1 cellular context compared by ENCODE assay signal in the genomic region with DNA sequence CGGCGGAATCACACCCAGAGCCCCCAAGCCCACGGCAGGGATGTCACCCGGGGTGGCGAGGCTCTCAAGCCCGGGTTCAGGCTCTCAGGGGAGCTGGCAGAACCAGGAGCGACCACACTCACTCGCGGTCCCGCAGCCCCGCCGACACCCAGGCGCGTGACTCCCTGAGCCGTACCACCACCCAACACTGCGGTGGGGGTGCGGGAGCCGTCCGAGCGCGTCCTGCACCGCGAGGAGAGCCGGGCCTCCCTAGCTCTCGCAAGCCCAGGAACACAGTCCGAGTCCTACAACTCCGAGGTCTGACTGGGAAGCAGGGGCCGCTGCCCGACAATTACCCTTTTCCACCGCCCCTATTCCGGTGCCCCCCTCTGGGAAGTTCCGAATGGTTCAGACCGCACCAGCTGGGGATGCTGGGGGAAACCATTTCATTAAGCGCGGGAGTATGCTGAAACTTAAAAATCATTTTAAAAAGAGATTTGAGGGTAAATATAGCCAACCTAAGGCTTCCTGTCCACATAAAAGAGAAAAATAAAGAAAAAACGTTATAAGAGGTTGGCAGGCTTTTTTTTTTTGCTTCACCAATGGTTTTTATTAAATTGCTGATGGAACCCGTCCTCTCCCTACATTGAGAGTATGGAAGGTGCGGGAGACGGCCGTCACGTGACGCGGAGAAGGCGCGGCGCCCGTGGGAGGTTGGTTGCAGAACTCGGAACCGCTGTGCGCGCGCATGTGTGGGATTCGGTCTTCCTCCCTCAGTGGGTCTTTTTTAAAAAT.
TF ChIP-seq lines count a peak whose summit lies in the region.

FLCN (minus strand) TSS at position 143 of the 774 bp plus-strand sequence. CDS start 9,031 bp downstream, outside the sequence.

TF ChIP-seq in HepG2, 621 proteins besides CTCF, POLR2A, EP300 and RAD21 (continued from another document and continues in another):
- TF ChIP-seq PAXIP1 (CRISPR knock-in tag; conservative IDR thresholded peaks at IDR 0.05) = peak; percentile 26; the same call in 1 of the 2 replicates
- TF ChIP-seq, protein P1, sequence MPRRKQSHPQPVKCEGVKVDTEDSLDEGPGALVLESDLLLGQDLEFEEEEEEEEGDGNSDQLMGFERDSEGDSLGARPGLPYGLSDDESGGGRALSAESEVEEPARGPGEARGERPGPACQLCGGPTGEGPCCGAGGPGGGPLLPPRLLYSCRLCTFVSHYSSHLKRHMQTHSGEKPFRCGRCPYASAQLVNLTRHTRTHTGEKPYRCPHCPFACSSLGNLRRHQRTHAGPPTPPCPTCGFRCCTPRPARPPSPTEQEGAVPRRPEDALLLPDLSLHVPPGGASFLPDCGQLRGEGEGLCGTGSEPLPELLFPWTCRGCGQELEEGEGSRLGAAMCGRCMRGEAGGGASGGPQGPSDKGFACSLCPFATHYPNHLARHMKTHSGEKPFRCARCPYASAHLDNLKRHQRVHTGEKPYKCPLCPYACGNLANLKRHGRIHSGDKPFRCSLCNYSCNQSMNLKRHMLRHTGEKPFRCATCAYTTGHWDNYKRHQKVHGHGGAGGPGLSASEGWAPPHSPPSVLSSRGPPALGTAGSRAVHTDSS (CRISPR knock-in tag; conservative IDR thresholded peaks at IDR 0.05) = no peak
- TF ChIP-seq MAFK (conservative IDR thresholded peaks at IDR 0.05 in 1 of 2, IDR thresholded peaks at IDR 0.05 in 1 of 2; ENCODE audit: low read length in 2 of 2) = peak in 1 of 2 experiments; percentile 64; a peak in 2 of 4 replicates
- TF ChIP-seq ZNF317 (CRISPR knock-in tag; IDR thresholded peaks at IDR 0.05) = no peak
- no peak for TF ChIP-seq NCOA2 (CRISPR knock-in tag; IDR thresholded peaks at IDR 0.05)
- TF ChIP-seq ZBTB7A (CRISPR knock-in tag; IDR thresholded peaks at IDR 0.05) = no peak
- no peak for TF ChIP-seq BCLAF1 (IDR thresholded peaks at IDR 0.05)
- no peak for TF ChIP-seq SOX6 (IDR thresholded peaks at IDR 0.05)
- TF ChIP-seq SOX6 (CRISPR knock-in tag; IDR thresholded peaks at IDR 0.05) = no peak
- peak; percentile 60; the same call in 1 of the 2 replicates for TF ChIP-seq ZNF768 (CRISPR knock-in tag; IDR thresholded peaks at IDR 0.05)
- TF ChIP-seq NFIC (IDR thresholded peaks at IDR 0.05; ENCODE audit: low read length) = peak; percentile 80
- TF ChIP-seq, protein P2, sequence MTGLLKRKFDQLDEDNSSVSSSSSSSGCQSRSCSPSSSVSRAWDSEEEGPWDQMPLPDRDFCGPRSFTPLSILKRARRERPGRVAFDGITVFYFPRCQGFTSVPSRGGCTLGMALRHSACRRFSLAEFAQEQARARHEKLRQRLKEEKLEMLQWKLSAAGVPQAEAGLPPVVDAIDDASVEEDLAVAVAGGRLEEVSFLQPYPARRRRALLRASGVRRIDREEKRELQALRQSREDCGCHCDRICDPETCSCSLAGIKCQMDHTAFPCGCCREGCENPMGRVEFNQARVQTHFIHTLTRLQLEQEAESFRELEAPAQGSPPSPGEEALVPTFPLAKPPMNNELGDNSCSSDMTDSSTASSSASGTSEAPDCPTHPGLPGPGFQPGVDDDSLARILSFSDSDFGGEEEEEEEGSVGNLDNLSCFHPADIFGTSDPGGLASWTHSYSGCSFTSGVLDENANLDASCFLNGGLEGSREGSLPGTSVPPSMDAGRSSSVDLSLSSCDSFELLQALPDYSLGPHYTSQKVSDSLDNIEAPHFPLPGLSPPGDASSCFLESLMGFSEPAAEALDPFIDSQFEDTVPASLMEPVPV (CRISPR knock-in tag; IDR thresholded peaks at IDR 0.05) = peak; percentile 50; the same call in 1 of the 2 replicates
- TF ChIP-seq, protein P3, sequence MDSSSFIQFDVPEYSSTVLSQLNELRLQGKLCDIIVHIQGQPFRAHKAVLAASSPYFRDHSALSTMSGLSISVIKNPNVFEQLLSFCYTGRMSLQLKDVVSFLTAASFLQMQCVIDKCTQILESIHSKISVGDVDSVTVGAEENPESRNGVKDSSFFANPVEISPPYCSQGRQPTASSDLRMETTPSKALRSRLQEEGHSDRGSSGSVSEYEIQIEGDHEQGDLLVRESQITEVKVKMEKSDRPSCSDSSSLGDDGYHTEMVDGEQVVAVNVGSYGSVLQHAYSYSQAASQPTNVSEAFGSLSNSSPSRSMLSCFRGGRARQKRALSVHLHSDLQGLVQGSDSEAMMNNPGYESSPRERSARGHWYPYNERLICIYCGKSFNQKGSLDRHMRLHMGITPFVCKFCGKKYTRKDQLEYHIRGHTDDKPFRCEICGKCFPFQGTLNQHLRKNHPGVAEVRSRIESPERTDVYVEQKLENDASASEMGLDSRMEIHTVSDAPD (CRISPR knock-in tag; IDR thresholded peaks at IDR 0.05) = no peak
- TF ChIP-seq, protein P4, sequence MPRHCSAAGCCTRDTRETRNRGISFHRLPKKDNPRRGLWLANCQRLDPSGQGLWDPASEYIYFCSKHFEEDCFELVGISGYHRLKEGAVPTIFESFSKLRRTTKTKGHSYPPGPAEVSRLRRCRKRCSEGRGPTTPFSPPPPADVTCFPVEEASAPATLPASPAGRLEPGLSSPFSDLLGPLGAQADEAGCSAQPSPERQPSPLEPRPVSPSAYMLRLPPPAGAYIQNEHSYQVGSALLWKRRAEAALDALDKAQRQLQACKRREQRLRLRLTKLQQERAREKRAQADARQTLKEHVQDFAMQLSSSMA (CRISPR knock-in tag; IDR thresholded peaks at IDR 0.05) = no peak
- TF ChIP-seq EZH2 (conservative IDR thresholded peaks at IDR 0.05; ENCODE audit: low read depth, low read length) = no peak
- no peak for TF ChIP-seq SETDB1 (CRISPR knock-in tag; IDR thresholded peaks at IDR 0.05; ENCODE audit: borderline replicate concordance)
- no peak for TF ChIP-seq ZNF432 (CRISPR knock-in tag; IDR thresholded peaks at IDR 0.05; ENCODE audit: borderline replicate concordance)
- peak; percentile 15 for TF ChIP-seq PHF5A (CRISPR knock-in tag; IDR thresholded peaks at IDR 0.05; ENCODE audit: low read depth, unreplicated experiment)
- TF ChIP-seq ZNF207 (IDR thresholded peaks at IDR 0.05; ENCODE audit: borderline replicate concordance) = no peak
- peak; percentile 40; the same call in 1 of the 2 replicates for TF ChIP-seq ZNF83 (CRISPR knock-in tag; IDR thresholded peaks at IDR 0.05; ENCODE audit: borderline replicate concordance)
- TF ChIP-seq, protein P5, sequence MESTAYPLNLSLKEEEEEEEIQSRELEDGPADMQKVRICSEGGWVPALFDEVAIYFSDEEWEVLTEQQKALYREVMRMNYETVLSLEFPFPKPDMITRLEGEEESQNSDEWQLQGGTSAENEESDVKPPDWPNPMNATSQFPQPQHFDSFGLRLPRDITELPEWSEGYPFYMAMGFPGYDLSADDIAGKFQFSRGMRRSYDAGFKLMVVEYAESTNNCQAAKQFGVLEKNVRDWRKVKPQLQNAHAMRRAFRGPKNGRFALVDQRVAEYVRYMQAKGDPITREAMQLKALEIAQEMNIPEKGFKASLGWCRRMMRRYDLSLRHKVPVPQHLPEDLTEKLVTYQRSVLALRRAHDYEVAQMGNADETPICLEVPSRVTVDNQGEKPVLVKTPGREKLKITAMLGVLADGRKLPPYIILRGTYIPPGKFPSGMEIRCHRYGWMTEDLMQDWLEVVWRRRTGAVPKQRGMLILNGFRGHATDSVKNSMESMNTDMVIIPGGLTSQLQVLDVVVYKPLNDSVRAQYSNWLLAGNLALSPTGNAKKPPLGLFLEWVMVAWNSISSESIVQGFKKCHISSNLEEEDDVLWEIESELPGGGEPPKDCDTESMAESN (CRISPR knock-in tag; conservative IDR thresholded peaks at IDR 0.05) = no peak
- no peak for TF ChIP-seq BRF2 (CRISPR knock-in tag; IDR thresholded peaks at IDR 0.05)
- TF ChIP-seq FOXM1 (CRISPR knock-in tag; IDR thresholded peaks at IDR 0.05) = no peak
- peak; percentile 75 for TF ChIP-seq GATAD1 (CRISPR knock-in tag; IDR thresholded peaks at IDR 0.05)
- peak; percentile 71 for TF ChIP-seq ZNF687 (CRISPR knock-in tag; IDR thresholded peaks at IDR 0.05)
